Comparison of ENCODE assay signal across 12 cellular contexts in the genomic region with DNA sequence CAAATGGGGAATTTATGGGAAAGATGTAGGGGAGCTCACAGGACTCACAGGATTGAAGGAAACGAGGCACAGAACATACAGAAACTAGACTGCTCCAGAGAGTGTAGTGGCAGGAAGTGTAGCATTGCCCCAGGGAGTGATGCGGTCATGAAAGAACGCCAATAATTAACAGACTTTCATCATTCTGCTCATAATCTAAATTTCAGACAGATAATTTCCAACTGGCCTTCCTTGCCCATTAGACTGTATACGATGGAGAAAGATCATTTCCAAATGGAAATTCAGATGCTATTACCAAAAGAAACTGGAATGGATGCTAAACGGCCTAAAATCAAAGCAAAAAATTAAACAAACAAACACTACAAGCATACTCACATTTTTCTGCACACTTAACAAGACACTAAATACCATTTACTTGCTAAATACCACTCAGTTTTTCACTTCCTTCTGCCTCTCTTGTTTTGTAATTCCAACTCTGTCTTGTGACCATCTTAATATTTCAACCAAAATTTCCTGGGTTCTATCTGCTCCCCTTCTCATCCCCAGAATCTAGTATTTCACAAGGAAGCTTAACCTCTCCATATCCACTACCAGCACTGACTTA.
DNase-seq lines count a peak whose midpoint lies in the region; ATAC-seq and TF ChIP-seq lines count a peak whose summit lies in the region.
"Had no signal": no experiment of that assay in that cellular context is flagged by ENCODE, and none has a peak within 500 bp of the region (broad histone marks: within the 10 kb centered on the region; RNA-seq: fewer than 3 reads in every experiment).

No MANE protein-coding gene starts in this region.

- H3K4me1 Mint-ChIP-seq in T-cell: no peaks in the 10 kb centered on the region
- no peaks in the 10 kb centered on the region for H3K4me1 Mint-ChIP-seq in activated CD4-positive, alpha-beta memory T cell treated with anti-CD3 and anti-CD28 coated beads for 36 hours (ENCODE audit: low read depth)

- intact Hi-C loops in activated CD4-positive, alpha-beta memory T cell treated with anti-CD3 and anti-CD28 coated beads for 36 hours (cut with micrococcal nuclease): no loop called here

- H3K27ac Mint-ChIP-seq in T-cell: no peak overlapping the region
- H3K27ac Mint-ChIP-seq in activated CD4-positive, alpha-beta memory T cell treated with anti-CD3 and anti-CD28 coated beads for 36 hours: no peak overlapping the region

- DNase-seq in EL (peak; percentile 82), hepatic stellate cell (ENCODE audit: low spot score) (peak; percentile 24), COLO668 (lab: John Stamatoyannopoulos, UW; ENCODE audit: unreplicated experiment) (no peak), Kasumi-1 (lab: John Stamatoyannopoulos, UW) (no peak), T-cell (no peak)
- DNase-seq in activated CD4-positive, alpha-beta memory T cell treated with anti-CD3 and anti-CD28 coated beads for 36 hours: no peak
- DNase-seq: NCI-H2029, right lobe of liver had no signal

- ATAC-seq in GM21737 (IDR thresholded peaks at IDR 0.05; ENCODE audit: unreplicated experiment) (peak; percentile 73), T-cell (replicated peaks in 1 of 4) (no peak)
- ATAC-seq: Panc1 had no signal

- no peaks in the 10 kb centered on the region for H4K20me1 ChIP-seq in OCI-LY3 (ENCODE audit: insufficient read depth, low read length)

- no peak overlapping the region for H3K4me3 Mint-ChIP-seq in T-cell
- H3K4me3 Mint-ChIP-seq in activated CD4-positive, alpha-beta memory T cell treated with anti-CD3 and anti-CD28 coated beads for 36 hours: no peak overlapping the region

- H3K4me1 ChIP-seq in OCI-LY3 (ENCODE audit: low read length): peaks cover 21% of the 10 kb centered on the region
- H3K4me1 ChIP-seq: right lobe of liver had no signal

- TF ChIP-seq CTCF in OCI-LY3 (IDR thresholded peaks at IDR 0.05; ENCODE audit: low read depth, low read length): no peak

- no peaks in the 10 kb centered on the region for H3K27me3 ChIP-seq in OCI-LY3 (ENCODE audit: low read depth, low read length)
- H3K27me3 ChIP-seq: cardiac muscle cell, right lobe of liver had no signal

- POLR2A ChIA-PET in T-cell (lab: Charles Lee): no interaction called here
- POLR2A ChIA-PET in activated CD4-positive, alpha-beta memory T cell treated with anti-CD3 and anti-CD28 coated beads for 36 hours (lab: Charles Lee): no interaction called here

- H3K36me3 Mint-ChIP-seq in T-cell: no peaks in the 10 kb centered on the region
- H3K36me3 Mint-ChIP-seq in activated CD4-positive, alpha-beta memory T cell treated with anti-CD3 and anti-CD28 coated beads for 36 hours: no peaks in the 10 kb centered on the region

- peak overlapping the region; percentile 52 for H3K27ac ChIP-seq in OCI-LY3 (ENCODE audit: low read length)
- H3K27ac ChIP-seq: cardiac muscle cell, right lobe of liver had no signal

- CTCF ChIA-PET in T-cell (lab: Charles Lee): no interaction called here
- CTCF ChIA-PET in activated CD4-positive, alpha-beta memory T cell treated with anti-CD3 and anti-CD28 coated beads for 36 hours (lab: Charles Lee): interaction anchor here (0.5 kb wide), 1 partner anchor 149 kb away, joined by 4 read pairs; no protein-coding TSS in a partner anchor

- H3K9me3 Mint-ChIP-seq in T-cell: no peaks in the 10 kb centered on the region
- no peaks in the 10 kb centered on the region for H3K9me3 Mint-ChIP-seq in activated CD4-positive, alpha-beta memory T cell treated with anti-CD3 and anti-CD28 coated beads for 36 hours

- H3K36me3 ChIP-seq in OCI-LY3 (replicated peaks; ENCODE audit: low read depth, low read length): no peaks in the 10 kb centered on the region
- H3K36me3 ChIP-seq: cardiac muscle cell, right lobe of liver had no signal

- peak overlapping the region; percentile 18; the same call in 1 of the 2 replicates for H3K9ac ChIP-seq in OCI-LY3 (ENCODE audit: low read length)

- H3K9me3 ChIP-seq in OCI-LY3 (ENCODE audit: insufficient read depth, low read length): no peaks in the 10 kb centered on the region
- H3K9me3 ChIP-seq: right lobe of liver had no signal

- H2AFZ ChIP-seq in OCI-LY3 (ENCODE audit: low read depth, low read length): peak overlapping the region; percentile 44; the same call in 1 of the 2 replicates

- H3K27me3 Mint-ChIP-seq in T-cell: peaks cover 0 to 7% of the 10 kb centered on the region in 2 donors
- no peaks in the 10 kb centered on the region for H3K27me3 Mint-ChIP-seq in activated CD4-positive, alpha-beta memory T cell treated with anti-CD3 and anti-CD28 coated beads for 36 hours

- peak overlapping the region; percentile 78 for H3K4me2 ChIP-seq in OCI-LY3 (ENCODE audit: low read length)

- H3K4me3 ChIP-seq in OCI-LY3 (ENCODE audit: low read length): peak overlapping the region; percentile 58
- H3K4me3 ChIP-seq: cardiac muscle cell, right lobe of liver had no signal

- no peaks in the 10 kb centered on the region for H3K79me2 ChIP-seq in OCI-LY3 (ENCODE audit: low read length)

Comparison
In these comparisons a context has a peak if more than half of its experiments do, and no peak if none do; other contexts are left out.
1. DNase-seq: peak in EL (single experiment) and hepatic stellate cell (single experiment); none in COLO668 (single experiment), Kasumi-1 (0 of 2), T-cell (0 of 34) and activated CD4-positive, alpha-beta memory T cell treated with anti-CD3 and anti-CD28 coated beads for 36 hours (single experiment).